8 cellular contexts compared by ENCODE assay signal in genomic region chr12:122421815-122422737, GRCh38. TPM values are rescaled to one million over a fixed set of nuclear protein-coding genes. Genes with fewer than 3 reads are reported as not detected.
DNase-seq lines count a peak whose midpoint lies in the region; ATAC-seq and TF ChIP-seq lines count a peak whose summit lies in the region.

Gene CLIP1, minus strand, starts transcription at chr12:122422669. Its CDS starts 42,217 bp downstream, at chr12:122380452.

- peaks cover 39% of the 10 kb centered on the region for H3K79me2 ChIP-seq in OCI-LY3 (ENCODE audit: low read length)
- H3K79me2 ChIP-seq in fibroblast of lung (ENCODE audit: control insufficient read depth, insufficient read depth, low read length), result peaks cover 45% of the 10 kb centered on the region

- no peaks in the 10 kb centered on the region for H3K9me3 Mint-ChIP-seq in activated T-helper 1 cell treated with anti-CD3 and anti-CD28 coated beads, Interleukin-12 subunit alpha, Interleukin-12 subunit beta, Interleukin-2, Interleukin-4 antibody, amounts not matched to agents 30 ng/mL and 10 ng/mL and 1 ng/mL, durations not matched to agents 14 hours and 24 hours and 36 hours
- H3K9me3 Mint-ChIP-seq in natural killer cell, result no peaks in the 10 kb centered on the region

- H3K4me1 ChIP-seq in BE2C (peaks cover 3% of the 10 kb centered on the region; the same call in 1 of the 2 replicates), OCI-LY3 (ENCODE audit: low read length) (peaks cover 42% of the 10 kb centered on the region), fibroblast of lung (ENCODE audit: control insufficient read depth, extremely low read depth, insufficient read depth, low read length) (peaks cover 9% of the 10 kb centered on the region)

- H2AFZ ChIP-seq in OCI-LY3 (ENCODE audit: low read depth, low read length) (peak within 1 kb of the TSS; percentile 77), fibroblast of lung (ENCODE audit: low read length) (peak within 1 kb of the TSS; percentile 31)

- H3K27ac Mint-ChIP-seq in activated T-helper 1 cell treated with anti-CD3 and anti-CD28 coated beads, Interleukin-12 subunit alpha, Interleukin-12 subunit beta, Interleukin-2, Interleukin-4 antibody, amounts not matched to agents 30 ng/mL and 10 ng/mL and 1 ng/mL, durations not matched to agents 14 hours and 24 hours and 36 hours, result peak within 1 kb of the TSS; percentile 89
- peak within 1 kb of the TSS; percentile 77 to 85 for H3K27ac Mint-ChIP-seq in natural killer cell

- H3K4me1 Mint-ChIP-seq in activated T-helper 1 cell treated with anti-CD3 and anti-CD28 coated beads, Interleukin-12 subunit alpha, Interleukin-12 subunit beta, Interleukin-2, Interleukin-4 antibody, amounts not matched to agents 30 ng/mL and 10 ng/mL and 1 ng/mL, durations not matched to agents 14 hours and 24 hours and 36 hours (ENCODE audit: low read depth), result peaks cover 33% of the 10 kb centered on the region
- peaks cover 13 to 23% of the 10 kb centered on the region in 2 donors for H3K4me1 Mint-ChIP-seq in natural killer cell

- peak within 1 kb of the TSS; percentile 94 for H3K4me3 Mint-ChIP-seq in activated T-helper 1 cell treated with anti-CD3 and anti-CD28 coated beads, Interleukin-12 subunit alpha, Interleukin-12 subunit beta, Interleukin-2, Interleukin-4 antibody, amounts not matched to agents 30 ng/mL and 10 ng/mL and 1 ng/mL, durations not matched to agents 14 hours and 24 hours and 36 hours
- peak within 1 kb of the TSS; percentile 94 for H3K4me3 Mint-ChIP-seq in natural killer cell

- H3K36me3 ChIP-seq in BE2C (no peaks in the 10 kb centered on the region), OCI-LY3 (replicated peaks; ENCODE audit: low read depth, low read length) (no peaks in the 10 kb centered on the region), fibroblast of lung (ENCODE audit: control insufficient read depth, insufficient read depth, low read length) (no peaks in the 10 kb centered on the region)

- peak within 1 kb of the TSS; percentile 60 for H3K27ac ChIP-seq in OCI-LY3 (ENCODE audit: low read length)
- H3K27ac ChIP-seq in fibroblast of lung (ENCODE audit: insufficient read depth, low read length), result peak within 1 kb of the TSS; percentile 97
- H3K27ac ChIP-seq in substantia nigra (ENCODE audit: low read depth, low read length, poor library complexity, severe bottlenecking), result peak within 1 kb of the TSS; percentile 74

- no peaks in the 10 kb centered on the region for H3K9me3 ChIP-seq in BE2C
- H3K9me3 ChIP-seq in OCI-LY3 (ENCODE audit: insufficient read depth, low read length), result no peaks in the 10 kb centered on the region
- no peaks in the 10 kb centered on the region for H3K9me3 ChIP-seq in fibroblast of lung (ENCODE audit: control insufficient read depth, insufficient read depth, low read depth, low read length)

- H4K20me1 ChIP-seq in OCI-LY3 (ENCODE audit: insufficient read depth, low read length) (no peaks in the 10 kb centered on the region), fibroblast of lung (ENCODE audit: control insufficient read depth, extremely low read depth, insufficient read depth, low read length) (no peaks in the 10 kb centered on the region)

- DNase-seq in BE2C (peak; percentile 74), fibroblast of lung (ENCODE audit: low read depth in 2 of 2) (peak; percentile 67 to 71), natural killer cell (peak; percentile 59), substantia nigra (lab: John Stamatoyannopoulos, UW) (peak in 42 of 49 donors; percentile 15 to 76 (median 44))
- peak; percentile 57 for DNase-seq in activated T-helper 1 cell treated with anti-CD3 and anti-CD28 coated beads, Interleukin-12 subunit alpha, Interleukin-12 subunit beta, Interleukin-2, Interleukin-4 antibody, amounts not matched to agents 30 ng/mL and 10 ng/mL and 1 ng/mL, durations not matched to agents 14 hours and 24 hours and 36 hours (ENCODE audit: low spot score)

- H3K36me3 Mint-ChIP-seq in activated T-helper 1 cell treated with anti-CD3 and anti-CD28 coated beads, Interleukin-12 subunit alpha, Interleukin-12 subunit beta, Interleukin-2, Interleukin-4 antibody, amounts not matched to agents 30 ng/mL and 10 ng/mL and 1 ng/mL, durations not matched to agents 14 hours and 24 hours and 36 hours (ENCODE audit: low read depth), result peaks cover 5% of the 10 kb centered on the region
- no peaks in the 10 kb centered on the region for H3K36me3 Mint-ChIP-seq in natural killer cell

- ATAC-seq in GM18909 (IDR thresholded peaks at IDR 0.05; ENCODE audit: poor library complexity, unreplicated experiment) (peak; percentile 59), HG03196 (IDR thresholded peaks at IDR 0.05; ENCODE audit: unreplicated experiment) (peak; percentile 54), natural killer cell (peak; percentile 84 to 87 (median 84))

- intact Hi-C loops in activated T-helper 1 cell treated with anti-CD3 and anti-CD28 coated beads, Interleukin-12 subunit alpha, Interleukin-12 subunit beta, Interleukin-2, Interleukin-4 antibody, amounts not matched to agents 30 ng/mL and 10 ng/mL and 1 ng/mL, durations not matched to agents 14 hours and 24 hours and 36 hours (cut with micrococcal nuclease), result loop anchor here (1.0 to 5.0 kb wide), 6 partner anchors 9 to 155 kb away; partner anchors contain the start of gene VPS33A
- intact Hi-C loops in natural killer cell (cut with micrococcal nuclease), result no loop called here

- TF ChIP-seq CTCF in BE2C (IDR thresholded peaks at IDR 0.05; ENCODE audit: low read depth, low read length), result peak; percentile 35
- TF ChIP-seq CTCF in OCI-LY3 (IDR thresholded peaks at IDR 0.05; ENCODE audit: low read depth, low read length), result peak; percentile 58
- TF ChIP-seq CTCF in fibroblast of lung (conservative IDR thresholded peaks at IDR 0.05 in 1 of 2, IDR thresholded peaks at IDR 0.05 in 1 of 2; ENCODE audit: low read depth in 1 of 2, low read length in 2 of 2), result peak; percentile 30 to 33
- TF ChIP-seq CTCF in natural killer cell (IDR thresholded peaks at IDR 0.05), result peak; percentile 46

- H3K27me3 ChIP-seq in BE2C, result no peaks in the 10 kb centered on the region
- peaks cover 6% of the 10 kb centered on the region; the same call in 1 of the 2 replicates for H3K27me3 ChIP-seq in OCI-LY3 (ENCODE audit: low read depth, low read length)
- no peaks in the 10 kb centered on the region for H3K27me3 ChIP-seq in fibroblast of lung (ENCODE audit: control insufficient read depth, insufficient read depth, low read length)

- H3K27me3 Mint-ChIP-seq in activated T-helper 1 cell treated with anti-CD3 and anti-CD28 coated beads, Interleukin-12 subunit alpha, Interleukin-12 subunit beta, Interleukin-2, Interleukin-4 antibody, amounts not matched to agents 30 ng/mL and 10 ng/mL and 1 ng/mL, durations not matched to agents 14 hours and 24 hours and 36 hours (ENCODE audit: insufficient read depth), result peaks cover 2% of the 10 kb centered on the region
- no peaks in the 10 kb centered on the region for H3K27me3 Mint-ChIP-seq in natural killer cell (ENCODE audit: low read depth in 2 of 2)

- H3K4me2 ChIP-seq in OCI-LY3 (ENCODE audit: low read length) (peak within 1 kb of the TSS; percentile 100), fibroblast of lung (ENCODE audit: extremely low read depth, insufficient read depth, low read length) (peak within 1 kb of the TSS; percentile 93)

- peak within 1 kb of the TSS; percentile 85 for H3K9ac ChIP-seq in OCI-LY3 (ENCODE audit: low read length)
- peak within 1 kb of the TSS; percentile 95 for H3K9ac ChIP-seq in fibroblast of lung (ENCODE audit: insufficient read depth, low read length)

- peak within 1 kb of the TSS; percentile 78 for H3K4me3 ChIP-seq in BE2C (ENCODE audit: low read depth, low read length)
- H3K4me3 ChIP-seq in OCI-LY3 (ENCODE audit: low read length), result peak within 1 kb of the TSS; percentile 88
- H3K4me3 ChIP-seq in fibroblast of lung (replicated peaks in 1 of 4; ENCODE audit: control extremely low read depth in 1 of 4, insufficient read depth in 1 of 4, low read depth in 3 of 4, low read length in 4 of 4), result peak within 1 kb of the TSS; percentile 72 to 98 (median 88)

RNA-seq across cellular contexts. Expression of gene CLIP1, which starts in this region (rescaled TPM):
- polyA plus RNA-seq in BE2C (2012; ENCODE audit: insufficient read depth, insufficient read length, low read depth), result 32.6 TPM
- 64.1 and 71.9 TPM in 2 replicates for total RNA-seq in activated T-helper 1 cell treated with anti-CD3 and anti-CD28 coated beads, Interleukin-12 subunit alpha, Interleukin-12 subunit beta, Interleukin-2, Interleukin-4 antibody, amounts not matched to agents 30 ng/mL and 10 ng/mL and 1 ng/mL, durations not matched to agents 14 hours and 24 hours and 36 hours
- total RNA-seq in fibroblast of lung (106 and 147 TPM in 2 replicates), natural killer cell (10 to 100 TPM; 67.1 to 88.5 (median 69.1) TPM)
- polyA plus RNA-seq in fibroblast of lung, result 75.5 and 87.6 TPM in 2 replicates
- polyA plus RNA-seq in fibroblast of lung (2012), result 48.4 and 48.5 TPM in 2 replicates
- polyA minus RNA-seq in fibroblast of lung (ENCODE audit: low replicate concordance), result 152 and 190 TPM in 2 replicates

Comparison
In these comparisons a context has a peak if more than half of its experiments do, and no peak if none do; other contexts are left out.
1. Peak in every context shown above with its lines: DNase-seq, ATAC-seq, H3K4me3 ChIP-seq and H3K27ac ChIP-seq.